ENCODE assay signal across 10 cellular contexts in genomic region chr2:64748561-64748960, GRCh38.
DNase-seq lines count a peak whose midpoint lies in the region; ATAC-seq, FAIRE-seq and TF ChIP-seq lines count a peak whose summit lies in the region.
"Had no signal": no experiment of that assay in that cellular context is flagged by ENCODE, and none has a peak within 500 bp of the region (broad histone marks: within the 10 kb centered on the region; RNA-seq: fewer than 3 reads in every experiment).

No MANE protein-coding gene starts in this region.

- H3K27ac ChIP-seq in HepG2 (ENCODE audit: extremely low read length, insufficient read depth, low read length) (peak overlapping the region; percentile 16), subcutaneous abdominal adipose tissue (ENCODE audit: low read depth, low read length) (peak overlapping the region; percentile 98)

- TF ChIP-seq RAD21 in HepG2 (CRISPR knock-in tag; IDR thresholded peaks at IDR 0.05) = no peak

- peaks cover 9% of the 10 kb centered on the region for H3K79me2 ChIP-seq in HepG2 (ENCODE audit: insufficient read depth, low read length)

- peaks cover 16% of the 10 kb centered on the region for H3K4me1 Mint-ChIP-seq in activated T-helper 17 cell treated with anti-CD3 and anti-CD28 coated beads, Interleukin-2, amount 50 U/mL, for 72 hours

- no peak overlapping the region for H2AFZ ChIP-seq in HepG2 (ENCODE audit: low read length)

- no peaks in the 10 kb centered on the region for H3K36me3 Mint-ChIP-seq in activated T-helper 17 cell treated with anti-CD3 and anti-CD28 coated beads, Interleukin-2, amount 50 U/mL, for 72 hours (ENCODE audit: low read depth)

- no TSS peak for BruUV-seq in HepG2 (replicated peaks; lab: Mats Ljungman, UMichigan)

- peak overlapping the region; percentile 79 for H3K4me2 ChIP-seq in HepG2 (ENCODE audit: low read depth, low read length)

- in situ Hi-C loops in HepG2 (cut with HindIII; ENCODE audit: extremely low pct_ligation_motif_present, low pct_unique_long_range_greater_than_20kb) = no loop called here

- no peaks in the 10 kb centered on the region for H3K27me3 Mint-ChIP-seq in activated T-helper 17 cell treated with anti-CD3 and anti-CD28 coated beads, Interleukin-2, amount 50 U/mL, for 72 hours

- H4K20me1 ChIP-seq in HepG2 (ENCODE audit: insufficient read depth, low read length) = no peaks in the 10 kb centered on the region

- H3K4me3 Mint-ChIP-seq in activated T-helper 17 cell treated with anti-CD3 and anti-CD28 coated beads, Interleukin-2, amount 50 U/mL, for 72 hours = peak overlapping the region; percentile 82

- no peak for ATAC-seq in activated T-helper 17 cell treated with anti-CD3 and anti-CD28 coated beads, Interleukin-2, amount 50 U/mL, for 72 hours (replicated peaks)
- ATAC-seq in HepG2 = no peak

- WGBS in HepG2 (ENCODE audit: low lambda C conversion rate) = 46% methylated on average over 2 of the region's 2 CpGs

- DNase-seq in activated CD4-positive, alpha-beta T cell treated with anti-CD3 and anti-CD28 coated beads for 48 hours = peak; percentile 40
- DNase-seq in activated CD4-positive, alpha-beta T cell treated with anti-CD3 and anti-CD28 coated beads, Interleukin-2, amount 50 U/mL, for 1 hour = no peak
- DNase-seq in HepG2 (ENCODE audit: low spot score) (no peak), Kasumi-1 (lab: John Stamatoyannopoulos, UW) (no peak), GM20000 (ENCODE audit: low spot score) (no peak), DMS114 treated with DMSO at 0.1 percent for 48 hours (lab: John Stamatoyannopoulos, UW; ENCODE audit: unreplicated experiment) (no peak)
- DNase-seq: ACHN; NK-92 treated with Interleukin-12 subunit alpha and Interleukin-12 subunit beta, amount 100 ng/mL, for 24 hours had no signal

- H3K9me3 ChIP-seq in HepG2 (ENCODE audit: low read length) = no peaks in the 10 kb centered on the region
- no peaks in the 10 kb centered on the region for H3K9me3 ChIP-seq in subcutaneous abdominal adipose tissue (ENCODE audit: control insufficient read depth in 5 of 5, low read length in 5 of 5)

- TF ChIP-seq EP300 in HepG2 (IDR thresholded peaks at IDR 0.05; ENCODE audit: low read depth in 2 of 2, low read length in 2 of 2) (no peak), HepG2 (CRISPR knock-in tag; IDR thresholded peaks at IDR 0.05; ENCODE audit: borderline replicate concordance) (no peak)

- H3K4me3 ChIP-seq in HepG2 (replicated peaks in 1 of 3; ENCODE audit: insufficient read depth in 1 of 3, low read depth in 2 of 3, low read length in 3 of 3) (peak overlapping the region in 2 of 3 experiments; percentile 29 to 93; a peak in 3 of 6 replicates), subcutaneous abdominal adipose tissue (ENCODE audit: low read depth in 1 of 5, low read length in 5 of 5) (peak overlapping the region in 2 of 5 donors; percentile 9 to 28)

- H3K4me1 ChIP-seq in HepG2 (ENCODE audit: insufficient read depth, low read length) = peaks cover 49% of the 10 kb centered on the region
- H3K4me1 ChIP-seq in subcutaneous abdominal adipose tissue (ENCODE audit: control insufficient read depth in 5 of 5, insufficient read depth in 5 of 5, low read length in 5 of 5) = peaks cover 0 to 29% (median 24%) of the 10 kb centered on the region in 5 donors

- CTCF ChIA-PET in HepG2 (lab: Yijun Ruan, JAX; ENCODE audit: low intra/inter-chr PET ratio, low total read pairs) = no interaction called here

- no peaks in the 10 kb centered on the region for H3K9me3 Mint-ChIP-seq in activated T-helper 17 cell treated with anti-CD3 and anti-CD28 coated beads, Interleukin-2, amount 50 U/mL, for 72 hours

- intact Hi-C loops in HepG2 (cut with micrococcal nuclease; ENCODE audit: unreplicated experiment) = no loop called here

- H3K27me3 ChIP-seq in HepG2 (ENCODE audit: control insufficient read depth in 1 of 2, insufficient read depth in 2 of 2, low read length in 2 of 2) = no peaks in the 10 kb centered on the region; a peak in 1 of 5 replicates
- H3K27me3 ChIP-seq in subcutaneous abdominal adipose tissue (ENCODE audit: control insufficient read depth in 5 of 5, insufficient read depth in 4 of 5, low read length in 5 of 5) = no peaks in the 10 kb centered on the region

- no peak overlapping the region for H3K9ac ChIP-seq in HepG2 (ENCODE audit: insufficient read depth, low read depth, low read length)
- H3K9ac ChIP-seq in subcutaneous abdominal adipose tissue (ENCODE audit: low read length in 5 of 5) = peak overlapping the region in 1 of 5 donors; percentile 41

- POLR2A ChIA-PET in HepG2 (lab: Yijun Ruan, JAX) = interaction anchor here (1.2 to 5.6 kb wide), 4 partner anchors 16 to 96 kb away, joined by 3 to 282 read pairs (median 31); partner anchors contain the start of gene SERTAD2

- TF ChIP-seq CTCF in HepG2 (CRISPR knock-in tag; IDR thresholded peaks at IDR 0.05) = no peak
- no peak for TF ChIP-seq CTCF in GM20000 (IDR thresholded peaks at IDR 0.05; ENCODE audit: extremely low read depth, missing control alignments)

- FAIRE-seq in HepG2 (lab: Jason Lieb, UNC) = no peak

- H3K36me3 ChIP-seq in HepG2 (replicated peaks in 1 of 2; ENCODE audit: control insufficient read depth in 1 of 2, insufficient read depth in 2 of 2, low read length in 2 of 2) = no peaks in the 10 kb centered on the region
- H3K36me3 ChIP-seq in subcutaneous abdominal adipose tissue (ENCODE audit: control insufficient read depth in 5 of 5, insufficient read depth in 5 of 5, low read length in 5 of 5) = no peaks in the 10 kb centered on the region

- no peak for TF ChIP-seq POLR2A in HepG2 (IDR thresholded peaks at IDR 0.05; ENCODE audit: insufficient read depth in 1 of 2, low read depth in 2 of 2, low read length in 2 of 2)

- H3K27ac Mint-ChIP-seq in activated T-helper 17 cell treated with anti-CD3 and anti-CD28 coated beads, Interleukin-2, amount 50 U/mL, for 72 hours = peak overlapping the region; percentile 70

TF ChIP-seq in HepG2, 621 proteins besides CTCF, POLR2A, EP300 and RAD21:
- TF ChIP-seq ZNF605 (CRISPR knock-in tag; IDR thresholded peaks at IDR 0.05) (0 out of 2 replicates have a peak, but pooled peaks have one; percentile 29), ZMYM2 (CRISPR knock-in tag; IDR thresholded peaks at IDR 0.05) (0 out of 2 replicates have a peak, but pooled peaks have one; percentile 16), ZBED4 (CRISPR knock-in tag; IDR thresholded peaks at IDR 0.05; ENCODE audit: borderline replicate concordance) (0 out of 2 replicates have a peak, but pooled peaks have one; percentile 25), HOXD1 (CRISPR knock-in tag; IDR thresholded peaks at IDR 0.05) (no peak), FOSL2 (CRISPR knock-in tag; IDR thresholded peaks at IDR 0.05) (no peak)
TF ChIP-seq in HepG2: peak in this region for 3.
